Comparison of ENCODE assay signal across 8 cellular contexts in genomic region chr3:52670621-52671521, GRCh38. TPM values are rescaled to one million over a fixed set of nuclear protein-coding genes. Genes with fewer than 3 reads are reported as not detected.
DNase-seq lines count a peak whose midpoint lies in the region; ATAC-seq, FAIRE-seq and TF ChIP-seq lines count a peak whose summit lies in the region.

No MANE protein-coding gene starts in this region.

- peaks cover 28% of the 10 kb centered on the region for H3K4me1 Mint-ChIP-seq in MCF 10A (ENCODE audit: insufficient read depth, unreplicated experiment)
- H3K4me1 Mint-ChIP-seq in Caco-2 (ENCODE audit: low read depth, unreplicated experiment) = no peaks in the 10 kb centered on the region

- no peaks in the 10 kb centered on the region for H3K9me3 Mint-ChIP-seq in MCF 10A (ENCODE audit: unreplicated experiment)
- H3K9me3 Mint-ChIP-seq in Caco-2 (ENCODE audit: unreplicated experiment) = no peaks in the 10 kb centered on the region

- TF ChIP-seq CTCF in MCF 10A (IDR thresholded peaks at IDR 0.05; ENCODE audit: unreplicated experiment) (no peak), Caco-2 (IDR thresholded peaks at IDR 0.05; ENCODE audit: insufficient read depth in 1 of 2, low read depth in 1 of 2, low read length in 1 of 2, severe bottlenecking in 1 of 2, unreplicated experiment in 1 of 2) (no peak), prostate gland (IDR thresholded peaks at IDR 0.05) (no peak)

- ATAC-seq in GM18867 (IDR thresholded peaks at IDR 0.05; ENCODE audit: unreplicated experiment) (peak; percentile 88), HG02884 (IDR thresholded peaks at IDR 0.05; ENCODE audit: unreplicated experiment) (peak; percentile 75), GM18858 (IDR thresholded peaks at IDR 0.05; ENCODE audit: unreplicated experiment) (no peak)

- H3K27ac ChIP-seq in mucosa of rectum (ENCODE audit: low read depth in 2 of 2, low read length in 2 of 2) (peak overlapping the region; percentile 47 to 60), prostate gland (no peak overlapping the region)

- no peaks in the 10 kb centered on the region for H3K27me3 Mint-ChIP-seq in MCF 10A (ENCODE audit: insufficient read depth, unreplicated experiment)
- no peaks in the 10 kb centered on the region for H3K27me3 Mint-ChIP-seq in Caco-2 (ENCODE audit: insufficient read depth, unreplicated experiment)

- peaks cover 5 to 7% of the 10 kb centered on the region in 2 donors for H3K4me1 ChIP-seq in mucosa of rectum (ENCODE audit: control insufficient read depth in 2 of 2, insufficient read depth in 2 of 2, low read length in 2 of 2)
- H3K4me1 ChIP-seq in Caco-2 = no peaks in the 10 kb centered on the region
- H3K4me1 ChIP-seq in prostate gland (replicated peaks) = no peaks in the 10 kb centered on the region

- no peak for TF ChIP-seq POLR2A in prostate gland (IDR thresholded peaks at IDR 0.05)

- H3K4me3 Mint-ChIP-seq in MCF 10A (ENCODE audit: unreplicated experiment) = peak overlapping the region; percentile 72
- no peak overlapping the region for H3K4me3 Mint-ChIP-seq in Caco-2 (ENCODE audit: unreplicated experiment)

- WGBS in prostate gland = 73% methylated on average over 9 of the region's 9 CpGs

- BruUV-seq in MCF 10A (replicated peaks; lab: Mats Ljungman, UMichigan) = no TSS peak
- no TSS peak for BruUV-seq in Caco-2 (replicated peaks; lab: Mats Ljungman, UMichigan)

- H3K36me3 Mint-ChIP-seq in MCF 10A (ENCODE audit: insufficient read depth, unreplicated experiment) (peaks cover 75% of the 10 kb centered on the region), Caco-2 (ENCODE audit: insufficient read depth, unreplicated experiment) (peaks cover 46% of the 10 kb centered on the region)

- H3K9ac ChIP-seq in mucosa of rectum (ENCODE audit: low read depth in 1 of 2, low read length in 2 of 2) = no peak overlapping the region

- H3K9me3 ChIP-seq in mucosa of rectum (ENCODE audit: control insufficient read depth in 2 of 2, low read length in 2 of 2) (no peaks in the 10 kb centered on the region), Caco-2 (no peaks in the 10 kb centered on the region), prostate gland (no peaks in the 10 kb centered on the region)

- peak overlapping the region; percentile 96 for H3K27ac Mint-ChIP-seq in MCF 10A (ENCODE audit: low read depth, unreplicated experiment)
- H3K27ac Mint-ChIP-seq in Caco-2 (ENCODE audit: unreplicated experiment) = no peak overlapping the region

- POLR2A ChIA-PET in MCF 10A (lab: Yijun Ruan, JAX) (interaction anchor here (0.7 to 8.7 kb wide), 12 partner anchors 8 to 453 kb away, joined by 3 to 104 read pairs (median 3); partner anchors contain the start of genes GLT8D1, GNL3, PBRM1 and SPCS1), Caco-2 (lab: Charles Lee) (no interaction called here)

- H3K36me3 ChIP-seq in mucosa of rectum (ENCODE audit: control insufficient read depth in 2 of 2, insufficient read depth in 2 of 2, low read length in 2 of 2) (peaks cover 27 to 33% of the 10 kb centered on the region in 2 donors), Caco-2 (ENCODE audit: control insufficient read depth, insufficient read depth, low read length) (peaks cover 3% of the 10 kb centered on the region), prostate gland (peaks cover 0 to 2% of the 10 kb centered on the region in 2 donors)

- CTCF ChIA-PET in MCF 10A (lab: Yijun Ruan, JAX) = interaction anchor here (0.6 to 1.6 kb wide), 4 partner anchors 10 to 17 kb away, joined by 3 to 4 read pairs (median 4); no protein-coding TSS in a partner anchor
- CTCF ChIA-PET in Caco-2 (lab: Charles Lee) = no interaction called here

- H3K4me3 ChIP-seq in mucosa of rectum (ENCODE audit: low read length in 2 of 2) = no peak overlapping the region
- no peak overlapping the region for H3K4me3 ChIP-seq in Caco-2 (ENCODE audit: low read depth, low read length)
- no peak overlapping the region for H3K4me3 ChIP-seq in prostate gland

- DNase-seq in RCC 7860 (ENCODE audit: low spot score) (peak; percentile 100), MCF 10A (ENCODE audit: unreplicated experiment) (peak; percentile 98), Caco-2 (no peak), prostate gland (ENCODE audit: low spot score) (no peak)

- peak; percentile 98 for FAIRE-seq in RCC 7860 (lab: Jason Lieb, UNC)

- intact Hi-C loops in MCF 10A (cut with micrococcal nuclease) = loop anchor here (2.0 kb wide), 2 partner anchors 14 to 134 kb away; partner anchors contain the start of genes PBRM1 and UQCC5
- intact Hi-C loops in Caco-2 (cut with micrococcal nuclease; ENCODE audit: unreplicated experiment) = no loop called here
- intact Hi-C loops in prostate gland (cut with DNase I) = no loop called here

- H3K27me3 ChIP-seq in mucosa of rectum (ENCODE audit: control insufficient read depth in 2 of 2, insufficient read depth in 2 of 2, low read length in 2 of 2) (no peaks in the 10 kb centered on the region), Caco-2 (replicated peaks; ENCODE audit: control insufficient read depth, insufficient read depth, low read length) (no peaks in the 10 kb centered on the region), prostate gland (replicated peaks; ENCODE audit: insufficient read depth) (no peaks in the 10 kb centered on the region)

RNA-seq across cellular contexts. Expression of gene PBRM1, which starts 14.8 kb away (rescaled TPM):
- 49.3 and 56.9 TPM in 2 replicates for total RNA-seq in MCF 10A (2022)
- 50.6 and 50.7 TPM in 2 replicates for total RNA-seq in Caco-2 (2022)
- total RNA-seq in prostate gland = 10 to 100 TPM; 72.5 to 77.5 TPM

RNA-seq across cellular contexts. Expression of gene GNL3, which starts 15.0 kb away (rescaled TPM):
- 163 and 200 TPM in 2 replicates for total RNA-seq in MCF 10A (2022)
- 125 and 134 TPM in 2 replicates for total RNA-seq in Caco-2 (2022)
- total RNA-seq in prostate gland = 100 to 1,000 TPM in 1 of 2 donors, 10 to 100 TPM in 1; 50.7 to 116 TPM

RNA-seq across cellular contexts. Expression of gene GLT8D1, which starts 34.7 kb away (rescaled TPM):
- total RNA-seq in MCF 10A (2022) (42.2 and 48.1 TPM in 2 replicates), Caco-2 (2022) (30.5 and 31.4 TPM in 2 replicates), prostate gland (10 to 100 TPM; 68.1 to 71.3 TPM)

RNA-seq across cellular contexts. Expression of gene SPCS1, which starts 35.0 kb away (rescaled TPM):
- total RNA-seq in MCF 10A (2022) = 135 and 172 TPM in 2 replicates
- 141 and 153 TPM in 2 replicates for total RNA-seq in Caco-2 (2022)
- total RNA-seq in prostate gland = 100 to 1,000 TPM; 144 to 296 TPM

Comparison
In these comparisons a context has a peak if more than half of its experiments do, and no peak if none do; other contexts are left out.
1. DNase-seq: peak in RCC 7860 (single experiment) and MCF 10A (single experiment); none in Caco-2 (0 of 2) and prostate gland (single experiment).
2. H3K27ac ChIP-seq: peak in mucosa of rectum (2 of 2); none in prostate gland (0 of 2).